ENCODE assay signal across 23 cellular contexts in genomic region chr10:112353046-112353445, GRCh38. TPM values are rescaled to one million over a fixed set of nuclear protein-coding genes. Genes with fewer than 3 reads are reported as not detected.
"Had no signal": no experiment of that assay in that cellular context is flagged by ENCODE, and none has a peak within 500 bp of the region (broad histone marks: within the 10 kb centered on the region; RNA-seq: fewer than 3 reads in every experiment).

No MANE protein-coding gene starts in this region.

- H3K27me3 Mint-ChIP-seq: naive B cell; natural killer cell treated with Interleukin-12 subunit alpha and Interleukin-12 subunit beta and Interleukin-15 and Interleukin-18, amount 100 ng/mL, for 72 hours; progenitor cell of endocrine pancreas; stimulated activated naive CD8-positive, alpha-beta T cell treated with anti-CD3 and anti-CD28 coated beads, Interleukin-15, amount 100 ng/mL, for 72 hours; type B pancreatic cell had no signal

- H3K4me3 Mint-ChIP-seq: mesothelial cell of epicardium; naive B cell; natural killer cell treated with Interleukin-12 subunit alpha and Interleukin-12 subunit beta and Interleukin-15 and Interleukin-18, amount 100 ng/mL, for 72 hours; stimulated activated naive CD8-positive, alpha-beta T cell treated with anti-CD3 and anti-CD28 coated beads, Interleukin-15, amount 100 ng/mL, for 72 hours; type B pancreatic cell had no signal

- H3K9me3 Mint-ChIP-seq: mesothelial cell of epicardium; naive B cell; natural killer cell treated with Interleukin-12 subunit alpha and Interleukin-12 subunit beta and Interleukin-15 and Interleukin-18, amount 100 ng/mL, for 72 hours; stimulated activated naive CD8-positive, alpha-beta T cell treated with anti-CD3 and anti-CD28 coated beads, Interleukin-15, amount 100 ng/mL, for 72 hours; type B pancreatic cell had no signal

- H3K4me1 ChIP-seq: tibial nerve, uterus had no signal

- H3K4me2 ChIP-seq: smooth muscle cell had no signal

- H3K36me3 Mint-ChIP-seq: mesothelial cell of epicardium; naive B cell; natural killer cell treated with Interleukin-12 subunit alpha and Interleukin-12 subunit beta and Interleukin-15 and Interleukin-18, amount 100 ng/mL, for 72 hours; type B pancreatic cell had no signal

- H3K36me3 ChIP-seq: left ventricle myocardium inferior, ovary, right atrium auricular region, right lobe of liver, tibial nerve, uterus had no signal

- DNase-seq: islet precursor cell; left ventricle myocardium inferior; mesendoderm; naive B cell; ovary; right lobe of liver; stimulated activated CD4-positive, alpha-beta T cell treated with anti-CD3 and anti-CD28 coated beads, Interleukin-1b, Interleukin-23, amount 100 ng/mL, for 48 hours; stimulated activated CD4-positive, alpha-beta T cell treated with anti-CD3 and anti-CD28 coated beads, Interleukin-2, amount 100 ng/mL, for 48 hours; stimulated activated CD4-positive, alpha-beta T cell treated with anti-CD3 and anti-CD28 coated beads, Interleukin-4, amount 100 ng/mL, for 4 hours; stimulated activated CD8-positive, alpha-beta memory T cell treated with anti-CD3 and anti-CD28 coated beads, Interleukin-4, amount 100 ng/mL, for 48 hours; stimulated activated naive CD4-positive, alpha-beta T cell treated with Interleukin-2 at 50 U/mL for 16 hours; stimulated activated naive CD8-positive, alpha-beta T cell treated with anti-CD3 and anti-CD28 coated beads, Interleukin-15, amount 100 ng/mL, for 72 hours; substantia nigra; uterus had no signal

- ATAC-seq: natural killer cell treated with Interleukin-12 subunit alpha and Interleukin-12 subunit beta and Interleukin-15 and Interleukin-18, amount 100 ng/mL, for 72 hours; right lobe of liver; stimulated activated naive CD8-positive, alpha-beta T cell treated with anti-CD3 and anti-CD28 coated beads, Interleukin-15, amount 100 ng/mL, for 72 hours had no signal

- H3K4me3 ChIP-seq: left ventricle myocardium inferior, lung, ovary, right atrium auricular region, right lobe of liver, smooth muscle cell, tibial nerve, uterus had no signal

- H3K27ac ChIP-seq: left ventricle myocardium inferior, ovary, right atrium auricular region, right lobe of liver, tibial nerve, uterus had no signal

- H3K27ac Mint-ChIP-seq: mesothelial cell of epicardium; natural killer cell treated with Interleukin-12 subunit alpha and Interleukin-12 subunit beta and Interleukin-15 and Interleukin-18, amount 100 ng/mL, for 72 hours; progenitor cell of endocrine pancreas; stimulated activated naive CD8-positive, alpha-beta T cell treated with anti-CD3 and anti-CD28 coated beads, Interleukin-15, amount 100 ng/mL, for 72 hours; type B pancreatic cell had no signal

- H3K9me3 ChIP-seq: left ventricle myocardium inferior, ovary, right atrium auricular region, right lobe of liver, tibial nerve, uterus had no signal

- H3K27me3 ChIP-seq: ovary, right atrium auricular region, right lobe of liver, tibial nerve, uterus had no signal

- H3K4me1 Mint-ChIP-seq: mesothelial cell of epicardium; naive B cell; stimulated activated naive CD8-positive, alpha-beta T cell treated with anti-CD3 and anti-CD28 coated beads, Interleukin-15, amount 100 ng/mL, for 72 hours had no signal

RNA-seq across cellular contexts. Expression of gene ACSL5, which starts 20.9 kb away (rescaled TPM):
- total RNA-seq: mesothelial cell of epicardium, smooth muscle cell had no signal
- polyA plus RNA-seq: neural cell had no signal
